ENCODE assay signal across 19 cellular contexts in the genomic region with DNA sequence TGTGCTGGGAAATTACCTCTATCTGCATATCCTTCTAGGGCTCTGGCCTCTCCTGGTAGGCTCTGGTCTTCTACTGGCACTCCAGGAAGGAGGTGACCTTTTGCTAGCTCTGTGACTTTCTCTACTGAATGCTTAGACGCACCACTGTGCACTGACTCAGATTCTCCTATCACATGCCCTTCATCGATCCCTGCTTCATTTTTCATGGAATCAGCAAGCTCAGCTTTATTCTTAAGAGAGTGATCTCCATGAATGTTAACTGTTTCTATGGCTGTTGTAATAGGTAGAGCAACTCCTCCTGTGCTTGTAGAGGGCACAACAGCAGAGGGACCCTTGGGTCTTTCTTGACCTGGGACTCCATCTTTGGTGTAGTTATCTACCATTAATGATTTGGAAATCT.
A peak's percentile ranks its signal among the peaks of the same experiment; 100 is the strongest.
DNase-seq lines count a peak whose midpoint lies in the region; ATAC-seq and TF ChIP-seq lines count a peak whose summit lies in the region.
"Had no signal": no experiment of that assay in that cellular context is flagged by ENCODE, and none has a peak within 500 bp of the region (broad histone marks: within the 10 kb centered on the region; RNA-seq: fewer than 3 reads in every experiment).

No MANE protein-coding gene starts in this region.

- H2BK120ac ChIP-seq in mesenchymal stem cell (ENCODE audit: low read depth, low read length) = no peak overlapping the region

- H3K27me3 Mint-ChIP-seq in brain = peaks cover 3% of the 10 kb centered on the region
- H3K27me3 Mint-ChIP-seq in activated T-helper 1 cell treated with anti-CD3 and anti-CD28 coated beads, Interleukin-12 subunit alpha, Interleukin-12 subunit beta, Interleukin-2, Interleukin-4 antibody, amounts not matched to agents 30 ng/mL and 10 ng/mL and 1 ng/mL, durations not matched to agents 14 hours and 24 hours and 36 hours (ENCODE audit: insufficient read depth) = no peaks in the 10 kb centered on the region
- H3K27me3 Mint-ChIP-seq: CD4-positive, CD25-positive, alpha-beta regulatory T cell had no signal

- no peak overlapping the region for H3K4me2 ChIP-seq in mesenchymal stem cell (ENCODE audit: low read length, poor library complexity, severe bottlenecking)

- H3K27me3 ChIP-seq in left ventricle myocardium inferior (ENCODE audit: low read depth) (no peaks in the 10 kb centered on the region), right atrium auricular region (no peaks in the 10 kb centered on the region), mesenchymal stem cell (ENCODE audit: control insufficient read depth in 1 of 2, insufficient read depth in 1 of 2, low read length in 2 of 2) (no peaks in the 10 kb centered on the region)

- TF ChIP-seq CTCF in left ventricle myocardium inferior (IDR thresholded peaks at IDR 0.05; ENCODE audit: borderline replicate concordance) (no peak), right atrium auricular region (IDR thresholded peaks at IDR 0.05) (no peak), brain (conservative IDR thresholded peaks at IDR 0.05) (no peak)

- H3K23ac ChIP-seq in mesenchymal stem cell (ENCODE audit: low read length in 2 of 2) = no peak overlapping the region

- H3K4me1 ChIP-seq in left ventricle myocardium inferior = peaks cover 21% of the 10 kb centered on the region
- H3K4me1 ChIP-seq in right atrium auricular region = no peaks in the 10 kb centered on the region
- H3K4me1 ChIP-seq in mesenchymal stem cell (ENCODE audit: control insufficient read depth, insufficient read depth, low read depth, low read length) = peaks cover 7% of the 10 kb centered on the region

- no peak overlapping the region for H2AFZ ChIP-seq in mesenchymal stem cell (ENCODE audit: low read depth, low read length)

- H3K27ac ChIP-seq in left ventricle myocardium inferior (replicated peaks) = peak overlapping the region; percentile 13
- H3K27ac ChIP-seq in right atrium auricular region = no peak overlapping the region
- H3K27ac ChIP-seq in mesenchymal stem cell (ENCODE audit: low read length, poor library complexity, severe bottlenecking) = no peak overlapping the region
- H3K27ac ChIP-seq: RWPE1 had no signal

- peaks cover 24% of the 10 kb centered on the region for H3K4me1 Mint-ChIP-seq in brain
- peaks cover 21% of the 10 kb centered on the region for H3K4me1 Mint-ChIP-seq in activated T-helper 1 cell treated with anti-CD3 and anti-CD28 coated beads, Interleukin-12 subunit alpha, Interleukin-12 subunit beta, Interleukin-2, Interleukin-4 antibody, amounts not matched to agents 30 ng/mL and 10 ng/mL and 1 ng/mL, durations not matched to agents 14 hours and 24 hours and 36 hours (ENCODE audit: low read depth)

- peaks cover 93% of the 10 kb centered on the region for H3K36me3 Mint-ChIP-seq in brain
- peaks cover 36% of the 10 kb centered on the region for H3K36me3 Mint-ChIP-seq in activated T-helper 1 cell treated with anti-CD3 and anti-CD28 coated beads, Interleukin-12 subunit alpha, Interleukin-12 subunit beta, Interleukin-2, Interleukin-4 antibody, amounts not matched to agents 30 ng/mL and 10 ng/mL and 1 ng/mL, durations not matched to agents 14 hours and 24 hours and 36 hours (ENCODE audit: low read depth)

- H3K79me1 ChIP-seq in mesenchymal stem cell (replicated peaks; ENCODE audit: low read length, poor library complexity, severe bottlenecking) = peaks cover 14% of the 10 kb centered on the region

- H2AK5ac ChIP-seq in mesenchymal stem cell (ENCODE audit: low read length, severe bottlenecking) = peak overlapping the region; percentile 58

- H4K8ac ChIP-seq in mesenchymal stem cell (ENCODE audit: low read length) = no peak overlapping the region

- ATAC-seq in GM21360 (IDR thresholded peaks at IDR 0.05; ENCODE audit: unreplicated experiment) = no peak

- H3K4me3 ChIP-seq in left ventricle myocardium inferior = no peak overlapping the region
- H3K4me3 ChIP-seq in right atrium auricular region = no peak overlapping the region
- H3K4me3 ChIP-seq in mesenchymal stem cell (ENCODE audit: insufficient read depth in 1 of 2, low read depth in 1 of 2, low read length in 2 of 2) = no peak overlapping the region

- H3K14ac ChIP-seq in mesenchymal stem cell (ENCODE audit: low read length in 2 of 2) = no peak overlapping the region

- H2BK15ac ChIP-seq in mesenchymal stem cell (ENCODE audit: low read depth, poor library complexity, severe bottlenecking) = no peak overlapping the region

- H3K27ac Mint-ChIP-seq in brain = peak overlapping the region in 3 of 5 experiments; percentile 71 to 90 (median 76)
- no peak overlapping the region for H3K27ac Mint-ChIP-seq in activated T-helper 1 cell treated with anti-CD3 and anti-CD28 coated beads, Interleukin-12 subunit alpha, Interleukin-12 subunit beta, Interleukin-2, Interleukin-4 antibody, amounts not matched to agents 30 ng/mL and 10 ng/mL and 1 ng/mL, durations not matched to agents 14 hours and 24 hours and 36 hours

- H3K4ac ChIP-seq in mesenchymal stem cell (ENCODE audit: low read depth in 1 of 2, low read length in 2 of 2) = no peak overlapping the region

- peaks cover 79% of the 10 kb centered on the region for H3K36me3 ChIP-seq in left ventricle myocardium inferior
- peaks cover 83% of the 10 kb centered on the region for H3K36me3 ChIP-seq in right atrium auricular region
- peaks cover 13 to 69% of the 10 kb centered on the region in 2 experiments for H3K36me3 ChIP-seq in mesenchymal stem cell (ENCODE audit: control insufficient read depth in 1 of 2, insufficient read depth in 2 of 2, low read depth in 1 of 2, low read length in 2 of 2)

- no peak overlapping the region for H2BK12ac ChIP-seq in mesenchymal stem cell (ENCODE audit: low read length in 2 of 2)

- H3K9me3 ChIP-seq in left ventricle myocardium inferior (replicated peaks) (no peaks in the 10 kb centered on the region), right atrium auricular region (no peaks in the 10 kb centered on the region), mesenchymal stem cell (ENCODE audit: control insufficient read depth, low read length) (no peaks in the 10 kb centered on the region)

- no peak for DNase-seq in left ventricle myocardium inferior
- no peak for DNase-seq in right atrium auricular region (ENCODE audit: low spot score)
- no peak for DNase-seq in mesenchymal stem cell
- no peak for DNase-seq in SW480 (ENCODE audit: low spot score)
- DNase-seq in NCI-H2196 (lab: John Stamatoyannopoulos, UW; ENCODE audit: unreplicated experiment) = no peak
- DNase-seq in activated T-helper 1 cell treated with anti-CD3 and anti-CD28 coated beads, Interleukin-12 subunit alpha, Interleukin-12 subunit beta, Interleukin-2, Interleukin-4 antibody, amounts not matched to agents 30 ng/mL and 10 ng/mL and 1 ng/mL, durations not matched to agents 14 hours and 24 hours and 36 hours (ENCODE audit: low spot score) = no peak
- DNase-seq: AML-193; CD4-positive, CD25-positive, alpha-beta regulatory T cell; DMS79; KBM-7; NCI-H1048; NCI-H146; NCI-H345; NCI-H69; NK-92 treated with Interleukin-12 subunit alpha and Interleukin-12 subunit beta, amount 100 ng/mL, for 24 hours; OCI-M1 had no signal

- WGBS in mesenchymal stem cell = 100% methylated on average over 1 of the region's 2 CpGs

- no peak overlapping the region for H3K4me3 Mint-ChIP-seq in brain
- H3K4me3 Mint-ChIP-seq in activated T-helper 1 cell treated with anti-CD3 and anti-CD28 coated beads, Interleukin-12 subunit alpha, Interleukin-12 subunit beta, Interleukin-2, Interleukin-4 antibody, amounts not matched to agents 30 ng/mL and 10 ng/mL and 1 ng/mL, durations not matched to agents 14 hours and 24 hours and 36 hours = no peak overlapping the region

- no peak overlapping the region for H4K91ac ChIP-seq in mesenchymal stem cell (ENCODE audit: low read length)

- H2BK5ac ChIP-seq in mesenchymal stem cell (ENCODE audit: low read depth, low read length, poor library complexity, severe bottlenecking) = no peak overlapping the region

- H3K18ac ChIP-seq in mesenchymal stem cell (ENCODE audit: low read depth in 1 of 2, low read length in 2 of 2) = no peak overlapping the region

- intact Hi-C loops in left ventricle myocardium inferior (cut with micrococcal nuclease) = no loop called here
- intact Hi-C loops in activated T-helper 1 cell treated with anti-CD3 and anti-CD28 coated beads, Interleukin-12 subunit alpha, Interleukin-12 subunit beta, Interleukin-2, Interleukin-4 antibody, amounts not matched to agents 30 ng/mL and 10 ng/mL and 1 ng/mL, durations not matched to agents 14 hours and 24 hours and 36 hours (cut with micrococcal nuclease) = no loop called here

- peaks cover 0 to 6% (median 3%) of the 10 kb centered on the region in 5 experiments for H3K9me3 Mint-ChIP-seq in brain
- H3K9me3 Mint-ChIP-seq in activated T-helper 1 cell treated with anti-CD3 and anti-CD28 coated beads, Interleukin-12 subunit alpha, Interleukin-12 subunit beta, Interleukin-2, Interleukin-4 antibody, amounts not matched to agents 30 ng/mL and 10 ng/mL and 1 ng/mL, durations not matched to agents 14 hours and 24 hours and 36 hours = no peaks in the 10 kb centered on the region
- H3K9me3 Mint-ChIP-seq: CD4-positive, CD25-positive, alpha-beta regulatory T cell had no signal

- no peak overlapping the region for H3K9ac ChIP-seq in mesenchymal stem cell (ENCODE audit: low read length)
